9 cellular contexts compared by ENCODE assay signal in genomic region chr20:52783769-52784168, GRCh38.
DNase-seq lines count a peak whose midpoint lies in the region; ATAC-seq and TF ChIP-seq lines count a peak whose summit lies in the region.
"Had no signal": no experiment of that assay in that cellular context is flagged by ENCODE, and none has a peak within 500 bp of the region (broad histone marks: within the 10 kb centered on the region; RNA-seq: fewer than 3 reads in every experiment).

No MANE protein-coding gene starts in this region.

- no peak overlapping the region for H3K27ac ChIP-seq in GM23338 (ENCODE audit: low read depth)

- H3K79me2 ChIP-seq in GM23338 (replicated peaks; ENCODE audit: insufficient read depth) = no peaks in the 10 kb centered on the region

- H3K4me1 ChIP-seq in GM23338 (ENCODE audit: insufficient read depth) = peaks cover 6% of the 10 kb centered on the region

- peak; percentile 74 for ATAC-seq in GM23338
- no peak for ATAC-seq in HG02798 (IDR thresholded peaks at IDR 0.05; ENCODE audit: poor library complexity, unreplicated experiment)
- ATAC-seq in GM18520 (IDR thresholded peaks at IDR 0.05; ENCODE audit: unreplicated experiment) = no peak
- no peak for ATAC-seq in GM18870 (IDR thresholded peaks at IDR 0.05; ENCODE audit: unreplicated experiment)

- H3K4me3 ChIP-seq in GM23338 = no peak overlapping the region

- peaks cover 10% of the 10 kb centered on the region; the same call in 2 of the 3 replicates for H3K4me1 Mint-ChIP-seq in GM23338

- H4K20me1 ChIP-seq in GM23338 (replicated peaks; ENCODE audit: insufficient read depth) = no peaks in the 10 kb centered on the region

- TF ChIP-seq CTCF in GM23338 (conservative IDR thresholded peaks at IDR 0.05; ENCODE audit: low read depth in 2 of 2) = peak; percentile 72 to 85

- H3K27me3 Mint-ChIP-seq in GM23338 (ENCODE audit: insufficient read depth, low read depth, poor library complexity) = no peaks in the 10 kb centered on the region

- H3K36me3 ChIP-seq in GM23338 (ENCODE audit: insufficient read depth) = no peaks in the 10 kb centered on the region

- H3K36me3 Mint-ChIP-seq in GM23338 (ENCODE audit: low read depth) = no peaks in the 10 kb centered on the region

- H3F3A ChIP-seq in GM23338 (replicated peaks; ENCODE audit: low read depth) = no peaks in the 10 kb centered on the region

- H3K27ac Mint-ChIP-seq in GM23338 = no peak overlapping the region
- H3K27ac Mint-ChIP-seq: activated T-helper 1 cell treated with anti-CD3 and anti-CD28 coated beads, Interleukin-12 subunit alpha, Interleukin-12 subunit beta, Interleukin-2, Interleukin-4 antibody, amounts not matched to agents 30 ng/mL and 10 ng/mL and 1 ng/mL, durations not matched to agents 14 hours and 24 hours and 36 hours had no signal

- no peak overlapping the region for H3K4me3 Mint-ChIP-seq in GM23338
- H3K4me3 Mint-ChIP-seq: activated T-helper 1 cell treated with anti-CD3 and anti-CD28 coated beads, Interleukin-12 subunit alpha, Interleukin-12 subunit beta, Interleukin-2, Interleukin-4 antibody, amounts not matched to agents 30 ng/mL and 10 ng/mL and 1 ng/mL, durations not matched to agents 14 hours and 24 hours and 36 hours had no signal

- no peak overlapping the region for H2AFZ ChIP-seq in GM23338

- peak; percentile 1 to 6 for DNase-seq in AML-193 (lab: John Stamatoyannopoulos, UW)
- DNase-seq in GM23338 (ENCODE audit: low spot score) = peak; percentile 81
- peak; percentile 60 for DNase-seq in activated CD4-positive, alpha-beta T cell treated with anti-CD3 and anti-CD28 coated beads for 48 hours
- peak; percentile 12 for DNase-seq in left kidney (ENCODE audit: low read depth, low spot score)
- DNase-seq in COLO829 (ENCODE audit: low spot score) = no peak

- H3K9me3 Mint-ChIP-seq in GM23338 = no peaks in the 10 kb centered on the region
- H3K9me3 Mint-ChIP-seq: activated T-helper 1 cell treated with anti-CD3 and anti-CD28 coated beads, Interleukin-12 subunit alpha, Interleukin-12 subunit beta, Interleukin-2, Interleukin-4 antibody, amounts not matched to agents 30 ng/mL and 10 ng/mL and 1 ng/mL, durations not matched to agents 14 hours and 24 hours and 36 hours had no signal

- H3K4me2 ChIP-seq in GM23338 = no peak overlapping the region

- peaks cover 14% of the 10 kb centered on the region for H3K9me2 ChIP-seq in GM23338 (ENCODE audit: insufficient read depth)

- no peaks in the 10 kb centered on the region for H3K27me3 ChIP-seq in GM23338 (ENCODE audit: insufficient read depth)

TF ChIP-seq in GM23338, 12 proteins besides CTCF, POLR2A, EP300 and RAD21 (continues in another document):
- TF ChIP-seq ZNF462 (CRISPR knock-in tag; IDR thresholded peaks at IDR 0.05) (no peak), EZH2phosphoT487 (IDR thresholded peaks at IDR 0.05; ENCODE audit: unreplicated experiment) (no peak), STAT1 (IDR thresholded peaks at IDR 0.05; ENCODE audit: unreplicated experiment) (no peak), ZNF331 (CRISPR knock-in tag; IDR thresholded peaks at IDR 0.05; ENCODE audit: low read depth) (no peak), NANOG (IDR thresholded peaks at IDR 0.05; ENCODE audit: borderline replicate concordance) (no peak), ZNF114 (CRISPR knock-in tag; IDR thresholded peaks at IDR 0.05) (no peak), REST (IDR thresholded peaks at IDR 0.05; ENCODE audit: unreplicated experiment) (no peak), POLR2AphosphoS5 (IDR thresholded peaks at IDR 0.05; ENCODE audit: low read depth) (no peak), JUNB (IDR thresholded peaks at IDR 0.05; ENCODE audit: unreplicated experiment) (no peak), EZH2 (IDR thresholded peaks at IDR 0.05; ENCODE audit: low read depth, unreplicated experiment) (no peak), CREB1 (CRISPR knock-in tag; IDR thresholded peaks at IDR 0.05; ENCODE audit: low read depth) (no peak)
